ENCODE assay signal across 18 cellular contexts in the genomic region with DNA sequence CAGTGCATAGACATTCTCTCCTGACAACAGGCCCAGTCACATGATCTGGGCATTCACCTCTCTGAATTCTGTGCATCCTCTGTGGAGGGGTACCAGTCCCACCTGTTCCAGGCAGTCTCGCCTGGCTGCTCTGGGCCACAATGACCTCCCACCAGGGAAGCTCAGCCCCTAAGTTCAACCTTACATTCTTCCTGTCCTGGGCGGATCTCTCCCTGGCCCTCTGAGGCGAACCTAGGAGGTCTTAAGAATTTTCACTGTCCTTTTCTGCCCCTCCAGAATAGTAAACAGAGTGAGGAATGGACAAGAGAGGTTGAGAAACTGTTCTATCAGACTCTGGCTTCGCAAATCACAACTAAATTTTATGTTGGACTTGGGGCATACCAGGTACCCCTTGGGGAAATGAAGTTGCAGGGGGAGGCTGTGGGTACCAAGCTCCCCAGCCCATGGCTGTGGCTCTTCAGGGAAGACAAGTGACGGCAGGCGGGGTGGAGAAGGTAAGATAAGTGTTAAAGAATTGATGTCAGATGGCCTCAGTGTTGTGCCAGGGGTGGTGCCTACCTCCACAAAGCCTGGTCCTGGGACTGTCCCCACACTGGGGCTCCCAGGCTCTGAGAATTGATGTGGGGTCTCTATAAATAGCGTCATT. TPM values are rescaled to one million over a fixed set of nuclear protein-coding genes. Genes with fewer than 3 reads are reported as not detected.
"Had no signal": no experiment of that assay in that cellular context is flagged by ENCODE, and none has a peak within 500 bp of the region (broad histone marks: within the 10 kb centered on the region; RNA-seq: fewer than 3 reads in every experiment).

No MANE protein-coding gene starts in this region.

- H3K9me3 Mint-ChIP-seq: activated naive CD8-positive, alpha-beta T cell treated with anti-CD3 and anti-CD28 coated beads for 36 hours; memory B cell; naive thymus-derived CD8-positive, alpha-beta T cell; stimulated activated naive CD8-positive, alpha-beta T cell treated with anti-CD3 and anti-CD28 coated beads, Interleukin-15, amount 100 ng/mL, for 72 hours had no signal

- ATAC-seq: left lung; naive thymus-derived CD8-positive, alpha-beta T cell; right lobe of liver; stimulated activated naive CD8-positive, alpha-beta T cell treated with anti-CD3 and anti-CD28 coated beads, Interleukin-15, amount 100 ng/mL, for 72 hours had no signal

- DNase-seq: activated CD4-positive, alpha-beta T cell treated with anti-CD3 and anti-CD28 coated beads, Interleukin-2, amount 50 U/mL, for 48 hours; activated gamma-delta T cell; activated naive CD8-positive, alpha-beta T cell treated with anti-CD3 and anti-CD28 coated beads for 36 hours; activated T-cell treated with anti-CD3 and anti-CD28 coated beads, Interleukin-2, amount 50 U/mL, for 48 hours; dermis blood vessel endothelial cell; left lung; T-helper 1 cell had no signal

- FAIRE-seq: frontal cortex, keratinocyte, urothelium cell line had no signal

- H3K36me3 ChIP-seq: left lung, neutrophil, right lobe of liver, thoracic aorta had no signal

- H3K27me3 Mint-ChIP-seq: activated naive CD8-positive, alpha-beta T cell treated with anti-CD3 and anti-CD28 coated beads for 36 hours; brain; stimulated activated naive CD8-positive, alpha-beta T cell treated with anti-CD3 and anti-CD28 coated beads, Interleukin-15, amount 100 ng/mL, for 72 hours had no signal

- H3K36me3 Mint-ChIP-seq: activated naive CD8-positive, alpha-beta T cell treated with anti-CD3 and anti-CD28 coated beads for 36 hours; brain; memory B cell had no signal

- H3K27ac Mint-ChIP-seq: activated naive CD8-positive, alpha-beta T cell treated with anti-CD3 and anti-CD28 coated beads for 36 hours; brain; memory B cell; stimulated activated naive CD8-positive, alpha-beta T cell treated with anti-CD3 and anti-CD28 coated beads, Interleukin-15, amount 100 ng/mL, for 72 hours had no signal

- H3K9me3 ChIP-seq: left lung, neutrophil, right lobe of liver, thoracic aorta had no signal

- H3K4me3 Mint-ChIP-seq: activated naive CD8-positive, alpha-beta T cell treated with anti-CD3 and anti-CD28 coated beads for 36 hours; brain; memory B cell; naive thymus-derived CD8-positive, alpha-beta T cell; stimulated activated naive CD8-positive, alpha-beta T cell treated with anti-CD3 and anti-CD28 coated beads, Interleukin-15, amount 100 ng/mL, for 72 hours had no signal

- H3K4me3 ChIP-seq: left lung, right lobe of liver, SK-N-MC, thoracic aorta had no signal

- H3K27ac ChIP-seq: left lung, neutrophil, right lobe of liver, SK-N-MC, thoracic aorta had no signal

RNA-seq across cellular contexts. Expression of gene SCN5A, which starts 5.3 kb away (rescaled TPM):
- polyA plus RNA-seq: naive thymus-derived CD8-positive, alpha-beta T cell had no signal
